Comparison of ENCODE assay signal across 8 cellular contexts in genomic region chr3:127762077-127762786, GRCh38.
A peak's percentile ranks its signal among the peaks of the same experiment; 100 is the strongest.
DNase-seq lines count a peak whose midpoint lies in the region; ATAC-seq and TF ChIP-seq lines count a peak whose summit lies in the region.

No MANE protein-coding gene starts in this region.

- no peak for TF ChIP-seq CTCF in progenitor cell of endocrine pancreas (IDR thresholded peaks at IDR 0.05; ENCODE audit: unreplicated experiment)

- H3K27me3 Mint-ChIP-seq in progenitor cell of endocrine pancreas, result peaks cover 46% of the 10 kb centered on the region

- H3K4me3 Mint-ChIP-seq in progenitor cell of endocrine pancreas (ENCODE audit: low read depth), result no peak overlapping the region

- peak; percentile 63 for ATAC-seq in HG03135 (IDR thresholded peaks at IDR 0.05; ENCODE audit: unreplicated experiment)

- no peaks in the 10 kb centered on the region for H3K36me3 Mint-ChIP-seq in progenitor cell of endocrine pancreas (ENCODE audit: insufficient read depth)

- peak; percentile 20 for DNase-seq in NCI-H345 (lab: John Stamatoyannopoulos, UW)
- DNase-seq in NCI-H345 treated with DMSO at 0.1 percent for 48 hours (lab: John Stamatoyannopoulos, UW; ENCODE audit: unreplicated experiment), result no peak
- DNase-seq in anterior cingulate cortex (lab: John Stamatoyannopoulos, UW), result peak in 48 of 58 donors; percentile 16 to 80 (median 47)
- DNase-seq in nucleus accumbens (lab: John Stamatoyannopoulos, UW), result peak in 34 of 56 donors; percentile 7 to 67 (median 27)
- DNase-seq in progenitor cell of endocrine pancreas (ENCODE audit: low spot score, unreplicated experiment), result no peak
- no peak for DNase-seq in HK-2 (ENCODE audit: unreplicated experiment)
- no peak for DNase-seq in stimulated activated CD4-positive, alpha-beta T cell treated with anti-CD3 and anti-CD28 coated beads, Interleukin-12 subunit alpha, Interleukin-12 subunit beta, amount 100 ng/mL, for 4 hours

- H3K9me3 Mint-ChIP-seq in progenitor cell of endocrine pancreas (ENCODE audit: low read depth), result peaks cover 3% of the 10 kb centered on the region

- no peak overlapping the region for H3K27ac Mint-ChIP-seq in progenitor cell of endocrine pancreas

- no peaks in the 10 kb centered on the region for H3K4me1 Mint-ChIP-seq in progenitor cell of endocrine pancreas (ENCODE audit: low read depth)

Comparison
In these comparisons a context has a peak if more than half of its experiments do, and no peak if none do; other contexts are left out.
1. DNase-seq: peak in NCI-H345 (single experiment), anterior cingulate cortex (48 of 58) and nucleus accumbens (34 of 56); none in NCI-H345 treated with DMSO at 0.1 percent for 48 hours (single experiment), progenitor cell of endocrine pancreas (single experiment), HK-2 (single experiment) and stimulated activated CD4-positive, alpha-beta T cell treated with anti-CD3 and anti-CD28 coated beads, Interleukin-12 subunit alpha, Interleukin-12 subunit beta, amount 100 ng/mL, for 4 hours (single experiment).